29 cellular contexts compared by ENCODE assay signal in genomic region chr2:234869164-234869563, GRCh38.
"Had no signal": no experiment of that assay in that cellular context is flagged by ENCODE, and none has a peak within 500 bp of the region (broad histone marks: within the 10 kb centered on the region; RNA-seq: fewer than 3 reads in every experiment).

No MANE protein-coding gene starts in this region.

- H3K36me3 ChIP-seq: colonic mucosa, esophagus muscularis mucosa, esophagus squamous epithelium, gastrocnemius medialis, gastroesophageal sphincter, heart left ventricle, heart right ventricle had no signal

- H3K9me3 Mint-ChIP-seq: effector memory CD8-positive, alpha-beta T cell had no signal

- H3K27ac Mint-ChIP-seq: dendritic cell treated with granulocyte-macrophage colony-stimulating factor and Interleukin-4, amounts not matched to agents 40 ng/mL and 50 ng/mL, for 4 days; effector memory CD8-positive, alpha-beta T cell; endodermal cell had no signal

- H3K9me3 ChIP-seq: colonic mucosa, esophagus muscularis mucosa, esophagus squamous epithelium, gastrocnemius medialis had no signal

- H3K4me1 ChIP-seq: colonic mucosa, esophagus muscularis mucosa, foreskin keratinocyte, gastrocnemius medialis had no signal

- DNase-seq: colonic mucosa; cortex of kidney; dermis blood vessel endothelial cell; dorsolateral prefrontal cortex; effector CD4-positive, alpha-beta T cell; effector CD8-positive, alpha-beta T cell; effector memory CD4-positive, alpha-beta T cell; effector memory CD8-positive, alpha-beta T cell; endodermal cell; erythroblast; esophagus squamous epithelium; foreskin fibroblast; foreskin keratinocyte; foreskin melanocyte; gastrocnemius medialis; glutamatergic neuron; head of caudate nucleus; heart left ventricle; heart right ventricle had no signal

- H3K27ac ChIP-seq: colonic mucosa, coronary artery, dorsolateral prefrontal cortex, epithelial cell of prostate, esophagus muscularis mucosa, esophagus squamous epithelium, foreskin keratinocyte, gastrocnemius medialis, gastroesophageal sphincter, heart left ventricle, heart right ventricle had no signal

- H3K27me3 ChIP-seq: colonic mucosa, dorsolateral prefrontal cortex, esophagus muscularis mucosa, esophagus squamous epithelium, gastrocnemius medialis, gastroesophageal sphincter, heart left ventricle, heart right ventricle had no signal

- FAIRE-seq: colon, endometrium, endothelial cell of umbilical vein, frontal cortex had no signal

- H3K4me3 ChIP-seq: colonic mucosa, coronary artery, dorsolateral prefrontal cortex, esophagus muscularis mucosa, esophagus squamous epithelium, gastrocnemius medialis, gastroesophageal sphincter, heart left ventricle, heart right ventricle had no signal

- ATAC-seq: effector memory CD8-positive, alpha-beta T cell; esophagus mucosa; foreskin keratinocyte; gastrocnemius medialis; gastroesophageal sphincter; heart left ventricle; heart right ventricle had no signal
